ENCODE assay signal across 8 cellular contexts in the genomic region with DNA sequence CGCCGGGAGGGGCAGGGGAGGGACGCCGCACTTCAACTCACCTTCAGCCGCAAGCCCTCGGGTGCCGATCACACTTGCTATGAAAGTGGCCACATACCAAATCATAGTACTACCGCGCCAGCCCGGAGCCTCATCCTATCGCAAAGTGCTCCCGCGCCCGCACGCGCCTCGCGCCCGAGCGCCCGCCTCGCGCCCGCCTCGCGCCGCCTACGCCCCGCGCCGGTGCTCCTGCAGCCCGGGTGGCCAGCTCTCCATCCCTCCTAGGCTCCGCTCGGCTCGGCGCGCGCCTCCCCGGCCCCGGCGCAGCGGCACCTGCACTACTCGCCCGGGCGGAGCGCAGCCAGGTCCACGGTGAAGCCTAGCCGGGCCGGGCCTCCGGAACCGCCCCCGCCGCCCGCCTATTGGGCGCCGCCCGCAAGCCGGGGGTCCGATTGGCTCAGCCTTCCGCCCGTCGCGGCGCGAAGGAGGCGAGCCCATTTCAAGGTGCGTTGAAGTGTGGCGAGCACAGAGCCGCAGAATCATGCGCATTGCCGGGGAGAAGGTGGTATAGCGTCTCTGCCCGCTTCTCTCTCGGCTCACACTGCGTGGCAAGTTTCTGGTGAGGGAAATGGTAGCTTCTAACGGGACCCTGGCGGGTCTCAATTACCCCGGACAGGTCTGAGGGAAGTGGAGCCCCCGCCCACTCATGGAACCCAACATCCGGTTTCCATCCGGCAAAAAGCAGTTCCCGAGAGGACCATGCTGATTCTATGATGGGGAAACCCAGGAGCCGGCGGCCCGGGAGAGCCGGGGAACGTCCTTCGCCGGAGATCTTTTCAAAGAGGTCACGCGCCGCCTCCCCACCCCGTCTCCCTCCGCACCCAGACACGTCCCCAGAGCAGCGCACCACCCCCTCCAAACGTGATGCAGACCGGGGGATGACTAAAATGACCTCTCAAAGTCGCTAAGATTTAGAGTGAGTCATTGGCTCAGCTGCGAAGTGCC. TPM values are rescaled to one million over a fixed set of nuclear protein-coding genes. Genes with fewer than 3 reads are reported as not detected.
DNase-seq lines count a peak whose midpoint lies in the region; ATAC-seq and TF ChIP-seq lines count a peak whose summit lies in the region.

A gene with protein sequence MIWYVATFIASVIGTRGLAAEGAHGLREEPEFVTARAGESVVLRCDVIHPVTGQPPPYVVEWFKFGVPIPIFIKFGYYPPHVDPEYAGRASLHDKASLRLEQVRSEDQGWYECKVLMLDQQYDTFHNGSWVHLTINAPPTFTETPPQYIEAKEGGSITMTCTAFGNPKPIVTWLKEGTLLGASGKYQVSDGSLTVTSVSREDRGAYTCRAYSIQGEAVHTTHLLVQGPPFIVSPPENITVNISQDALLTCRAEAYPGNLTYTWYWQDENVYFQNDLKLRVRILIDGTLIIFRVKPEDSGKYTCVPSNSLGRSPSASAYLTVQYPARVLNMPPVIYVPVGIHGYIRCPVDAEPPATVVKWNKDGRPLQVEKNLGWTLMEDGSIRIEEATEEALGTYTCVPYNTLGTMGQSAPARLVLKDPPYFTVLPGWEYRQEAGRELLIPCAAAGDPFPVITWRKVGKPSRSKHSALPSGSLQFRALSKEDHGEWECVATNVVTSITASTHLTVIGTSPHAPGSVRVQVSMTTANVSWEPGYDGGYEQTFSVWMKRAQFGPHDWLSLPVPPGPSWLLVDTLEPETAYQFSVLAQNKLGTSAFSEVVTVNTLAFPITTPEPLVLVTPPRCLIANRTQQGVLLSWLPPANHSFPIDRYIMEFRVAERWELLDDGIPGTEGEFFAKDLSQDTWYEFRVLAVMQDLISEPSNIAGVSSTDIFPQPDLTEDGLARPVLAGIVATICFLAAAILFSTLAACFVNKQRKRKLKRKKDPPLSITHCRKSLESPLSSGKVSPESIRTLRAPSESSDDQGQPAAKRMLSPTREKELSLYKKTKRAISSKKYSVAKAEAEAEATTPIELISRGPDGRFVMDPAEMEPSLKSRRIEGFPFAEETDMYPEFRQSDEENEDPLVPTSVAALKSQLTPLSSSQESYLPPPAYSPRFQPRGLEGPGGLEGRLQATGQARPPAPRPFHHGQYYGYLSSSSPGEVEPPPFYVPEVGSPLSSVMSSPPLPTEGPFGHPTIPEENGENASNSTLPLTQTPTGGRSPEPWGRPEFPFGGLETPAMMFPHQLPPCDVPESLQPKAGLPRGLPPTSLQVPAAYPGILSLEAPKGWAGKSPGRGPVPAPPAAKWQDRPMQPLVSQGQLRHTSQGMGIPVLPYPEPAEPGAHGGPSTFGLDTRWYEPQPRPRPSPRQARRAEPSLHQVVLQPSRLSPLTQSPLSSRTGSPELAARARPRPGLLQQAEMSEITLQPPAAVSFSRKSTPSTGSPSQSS (N-terminal part only) (minus strand): TSS at position 319 of the 984 bp plus-strand sequence. CDS start 214 bp downstream, at position 105.

- H3K27me3 ChIP-seq in muscle layer of duodenum (ENCODE audit: low read depth, low read length) = peaks cover 8% of the 10 kb centered on the region

- H3K27ac ChIP-seq in muscle layer of duodenum (ENCODE audit: low read length) = peak within 1 kb of the TSS; percentile 80

- H3K4me1 ChIP-seq in muscle layer of duodenum (ENCODE audit: control insufficient read depth in 1 of 2, insufficient read depth in 2 of 2, low read length in 2 of 2) = peaks cover 15 to 40% of the 10 kb centered on the region in 2 donors

- H3K27me3 Mint-ChIP-seq in activated T-cell treated with anti-CD3 and anti-CD28 coated beads, Interleukin-2, amount 50 U/mL, for 4 hours (ENCODE audit: low read depth) = peaks cover 20% of the 10 kb centered on the region

- no peaks in the 10 kb centered on the region for H3K9me3 Mint-ChIP-seq in activated T-cell treated with anti-CD3 and anti-CD28 coated beads, Interleukin-2, amount 50 U/mL, for 4 hours

- H3K4me3 ChIP-seq in AG09309 (ENCODE audit: control insufficient read depth, low read depth, low read length) (peak within 1 kb of the TSS; percentile 52), muscle layer of duodenum (ENCODE audit: low read depth in 1 of 2, low read length in 2 of 2) (peak within 1 kb of the TSS; percentile 77 to 79)

- H3K4me3 Mint-ChIP-seq in activated T-cell treated with anti-CD3 and anti-CD28 coated beads, Interleukin-2, amount 50 U/mL, for 4 hours = peak within 1 kb of the TSS; percentile 88

- H3K36me3 Mint-ChIP-seq in activated T-cell treated with anti-CD3 and anti-CD28 coated beads, Interleukin-2, amount 50 U/mL, for 4 hours (ENCODE audit: insufficient read depth) = no peaks in the 10 kb centered on the region

- no peaks in the 10 kb centered on the region for H3K36me3 ChIP-seq in muscle layer of duodenum (ENCODE audit: control insufficient read depth in 1 of 2, insufficient read depth in 2 of 2, low read length in 2 of 2)

- H3K4me1 Mint-ChIP-seq in activated T-cell treated with anti-CD3 and anti-CD28 coated beads, Interleukin-2, amount 50 U/mL, for 4 hours (ENCODE audit: low read depth) = peaks cover 41% of the 10 kb centered on the region

- DNase-seq in AG09309 (ENCODE audit: low read depth) (no peak), NCI-H748 (lab: John Stamatoyannopoulos, UW; ENCODE audit: unreplicated experiment) (peak; percentile 90)
- peak; percentile 89 for DNase-seq in activated T-cell treated with anti-CD3 and anti-CD28 coated beads, Interleukin-2, amount 50 U/mL, for 4 hours
- peak; percentile 77 for DNase-seq in stimulated activated CD8-positive, alpha-beta memory T cell treated with anti-CD3 and anti-CD28 coated beads, Interleukin-7, amount 100 ng/mL, for 24 hours (ENCODE audit: low read depth)

- no peaks in the 10 kb centered on the region for H3K9me3 ChIP-seq in muscle layer of duodenum (ENCODE audit: control insufficient read depth in 1 of 2, low read length in 2 of 2)

- no peak for TF ChIP-seq CTCF in AG09309 (IDR thresholded peaks at IDR 0.05; ENCODE audit: control insufficient read depth, insufficient read depth, low read depth, low read length, missing control alignments)

- ATAC-seq in GM19023 (IDR thresholded peaks at IDR 0.05; ENCODE audit: unreplicated experiment) (peak; percentile 98), HG03196 (IDR thresholded peaks at IDR 0.05; ENCODE audit: unreplicated experiment) (peak; percentile 99), esophagus mucosa (peak; percentile 99)
- ATAC-seq in activated T-cell treated with anti-CD3 and anti-CD28 coated beads, Interleukin-2, amount 50 U/mL, for 4 hours = peak; percentile 94

RNA-seq across cellular contexts. Expression of the gene that starts here (rescaled TPM):
- total RNA-seq in activated T-cell treated with anti-CD3 and anti-CD28 coated beads, Interleukin-2, amount 50 U/mL, for 4 hours = 10 to 100 TPM; 18.7 to 22.3 (median 22.1) TPM
- 1.5 TPM for total RNA-seq in esophagus mucosa
